In the genomic region with DNA sequence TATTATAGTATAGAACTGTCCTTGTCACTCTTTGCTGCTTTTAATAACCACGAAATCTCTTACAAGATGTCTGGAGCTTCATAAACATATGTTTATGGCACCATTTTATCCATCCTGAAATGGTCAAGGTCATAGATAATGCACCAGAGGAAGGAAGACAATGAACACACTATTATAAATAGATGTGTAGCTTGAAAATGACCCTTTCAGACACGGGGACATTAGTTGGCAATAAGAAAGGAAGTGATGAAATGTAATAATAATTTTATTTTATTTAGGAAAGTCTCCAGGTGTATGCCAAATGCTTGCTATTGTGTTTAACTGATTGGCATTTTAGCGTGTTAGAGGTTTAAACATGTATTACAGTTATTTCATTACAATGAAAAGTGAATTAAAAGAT, we compare ENCODE assay signal across 16 cellular contexts. TPM values are rescaled to one million over a fixed set of nuclear protein-coding genes. Genes with fewer than 3 reads are reported as not detected.
DNase-seq lines count a peak whose midpoint lies in the region; ATAC-seq, FAIRE-seq and TF ChIP-seq lines count a peak whose summit lies in the region.
"Had no signal": no experiment of that assay in that cellular context is flagged by ENCODE, and none has a peak within 500 bp of the region (broad histone marks: within the 10 kb centered on the region; RNA-seq: fewer than 3 reads in every experiment).

No MANE protein-coding gene starts in this region.

- no peak for DNase-seq in heart right ventricle
- DNase-seq in cardiac septum (ENCODE audit: low spot score): no peak
- peak; percentile 68 for DNase-seq in NCI-H2227 (lab: John Stamatoyannopoulos, UW; ENCODE audit: unreplicated experiment)
- DNase-seq in dermis microvascular lymphatic vessel endothelial cell (ENCODE audit: low read depth in 2 of 2): peak; percentile 52 to 73
- DNase-seq in gastrocnemius medialis: no peak
- no peak for DNase-seq in esophagus muscularis mucosa (ENCODE audit: extremely low spot score)
- no peak for DNase-seq in posterior vena cava (ENCODE audit: low spot score)
- no peak for DNase-seq in GM19239 (ENCODE audit: insufficient read length, low spot score)
- DNase-seq: 8988T; AML-193; Caco-2; CD8-positive, alpha-beta memory T cell; GF-D8; HCEC 1CT; HFFc6 had no signal

- WGBS in heart right ventricle, 2 donors: 28 to 30% methylated on average over 3 of the region's 3 CpGs
- 75% methylated on average over 3 of the region's 3 CpGs for WGBS in esophagus muscularis mucosa

- H3K27ac ChIP-seq in heart right ventricle (peak overlapping the region in 8 of 10 donors; percentile 21 to 78 (median 52)), gastrocnemius medialis (peak overlapping the region; percentile 21 to 71 (median 30)), esophagus muscularis mucosa (replicated peaks in 1 of 4) (no peak overlapping the region)
- H3K27ac ChIP-seq: BLaER1 had no signal

- no peak for TF ChIP-seq EP300 in esophagus muscularis mucosa (IDR thresholded peaks at IDR 0.05)

- H3K4me3 ChIP-seq in heart right ventricle (no peak overlapping the region), gastrocnemius medialis (no peak overlapping the region), esophagus muscularis mucosa (no peak overlapping the region)
- H3K4me3 ChIP-seq: BLaER1 had no signal

- ATAC-seq in heart right ventricle: peak in 5 of 8 donors; percentile 24 to 52 (median 49)
- ATAC-seq in gastrocnemius medialis: no peak

- H3K9me3 ChIP-seq in heart right ventricle: no peaks in the 10 kb centered on the region
- no peaks in the 10 kb centered on the region for H3K9me3 ChIP-seq in gastrocnemius medialis
- no peaks in the 10 kb centered on the region for H3K9me3 ChIP-seq in esophagus muscularis mucosa
- H3K9me3 ChIP-seq: BLaER1, Caco-2 had no signal

- H3K27me3 ChIP-seq in heart right ventricle (no peaks in the 10 kb centered on the region), gastrocnemius medialis (no peaks in the 10 kb centered on the region), esophagus muscularis mucosa (no peaks in the 10 kb centered on the region)
- H3K27me3 ChIP-seq: BLaER1 had no signal

- TF ChIP-seq POLR2A in gastrocnemius medialis (IDR thresholded peaks at IDR 0.05) (no peak), esophagus muscularis mucosa (IDR thresholded peaks at IDR 0.05; ENCODE audit: low read depth) (no peak)

- TF ChIP-seq CTCF in heart right ventricle (IDR thresholded peaks at IDR 0.05) (no peak), gastrocnemius medialis (IDR thresholded peaks at IDR 0.05 in 4 of 5, conservative IDR thresholded peaks at IDR 0.05 in 1 of 5) (no peak), esophagus muscularis mucosa (IDR thresholded peaks at IDR 0.05) (no peak)

- no peak for FAIRE-seq in GM19239 (lab: Jason Lieb, UNC)

- no peaks in the 10 kb centered on the region for H3K36me3 ChIP-seq in heart right ventricle
- H3K36me3 ChIP-seq in gastrocnemius medialis: no peaks in the 10 kb centered on the region
- H3K36me3 ChIP-seq in esophagus muscularis mucosa: no peaks in the 10 kb centered on the region
- H3K36me3 ChIP-seq: BLaER1 had no signal

- intact Hi-C loops in heart right ventricle (cut with DNase I) (no loop called here), cardiac septum (cut with DNase I) (no loop called here), gastrocnemius medialis (cut with DNase I; ENCODE audit: low total_unique reads) (no loop called here), esophagus muscularis mucosa (cut with DNase I) (no loop called here), posterior vena cava (cut with DNase I) (no loop called here)

- peaks cover 7 to 60% (median 37%) of the 10 kb centered on the region in 9 donors for H3K4me1 ChIP-seq in heart right ventricle
- H3K4me1 ChIP-seq in gastrocnemius medialis: peaks cover 40 to 48% of the 10 kb centered on the region in 2 donors
- peaks cover 4 to 28% (median 15%) of the 10 kb centered on the region in 4 donors for H3K4me1 ChIP-seq in esophagus muscularis mucosa
- H3K4me1 ChIP-seq: Caco-2 had no signal

- in situ Hi-C loops in gastrocnemius medialis (cut with MboI; ENCODE audit: low sequenced_read_pairs in 4 of 4): no loop called here

RNA-seq across cellular contexts. Expression of gene SLC38A2, which starts 36.8 kb away (rescaled TPM):
- 100 to 1,000 TPM in 8 of 10 donors, 10 to 100 TPM in 2; 82.1 to 203 (median 110) TPM for total RNA-seq in heart right ventricle
- polyA plus RNA-seq in heart right ventricle: 10 to 100 TPM; 65.3 to 90.0 TPM
- total RNA-seq in cardiac septum: 140 TPM
- total RNA-seq in dermis microvascular lymphatic vessel endothelial cell: 451 and 539 TPM in 2 replicates
- 100 to 1,000 TPM; 260 to 853 (median 400) TPM for total RNA-seq in gastrocnemius medialis
- 100 to 1,000 TPM; 177 to 241 (median 225) TPM for total RNA-seq in esophagus muscularis mucosa
- 100 to 1,000 TPM; 255 to 324 TPM for total RNA-seq in posterior vena cava

Comparison
In these comparisons a context has a peak if more than half of its experiments do, and no peak if none do; other contexts are left out.
1. ATAC-seq: peak in heart right ventricle (5 of 8); none in gastrocnemius medialis (0 of 2).
2. DNase-seq: peak in NCI-H2227 (single experiment) and dermis microvascular lymphatic vessel endothelial cell (2 of 2); none in heart right ventricle (0 of 2), cardiac septum (single experiment), gastrocnemius medialis (0 of 2), esophagus muscularis mucosa (single experiment), posterior vena cava (single experiment) and GM19239 (single experiment).
3. H3K27ac ChIP-seq: peak in heart right ventricle (8 of 10) and gastrocnemius medialis (4 of 4); none in esophagus muscularis mucosa (0 of 4).